Comparison of ENCODE assay signal across 1 cellular context in genomic region chr22:42648368-42649260, GRCh38.
A peak's percentile ranks its signal among the peaks of the same experiment; 100 is the strongest.
TF ChIP-seq lines count a peak whose summit lies in the region.

No MANE protein-coding gene starts in this region.

TF ChIP-seq in HEK293, 187 proteins besides CTCF, POLR2A, EP300 and RAD21 (continued from another document and continues in another):
- TF ChIP-seq ZNF449 (tag by site-specific recombination; IDR thresholded peaks at IDR 0.05) (peak; percentile 70), ZNF157 (tag by site-specific recombination; IDR thresholded peaks at IDR 0.05) (no peak), ZNF391 (tag by site-specific recombination; IDR thresholded peaks at IDR 0.05; ENCODE audit: borderline replicate concordance, low read depth) (peak; percentile 65; the same call in 1 of the 2 replicates), ZNF37A (tag by site-specific recombination; IDR thresholded peaks at IDR 0.05) (no peak), WT1 (tag by site-specific recombination; IDR thresholded peaks at IDR 0.05) (no peak), GLIS1 (tag by site-specific recombination; IDR thresholded peaks at IDR 0.05) (peak; percentile 58), ZNF416 (tag by site-specific recombination; IDR thresholded peaks at IDR 0.05) (no peak), ZNF580 (tag by site-specific recombination; IDR thresholded peaks at IDR 0.05) (0 out of 2 replicates have a peak, but pooled peaks have one; percentile 36), ZNF148 (tag by site-specific recombination; IDR thresholded peaks at IDR 0.05; ENCODE audit: borderline replicate concordance) (peak; percentile 10; the same call in 1 of the 2 replicates), ZNF792 (tag by site-specific recombination; IDR thresholded peaks at IDR 0.05) (no peak; the same call in 1 of the 2 replicates), ZNF561 (tag by site-specific recombination; IDR thresholded peaks at IDR 0.05; ENCODE audit: borderline replicate concordance) (no peak), ZNF639 (tag by site-specific recombination; IDR thresholded peaks at IDR 0.05) (peak; percentile 46), ZNF76 (tag by site-specific recombination; IDR thresholded peaks at IDR 0.05; ENCODE audit: borderline replicate concordance, low read depth) (peak; percentile 28; the same call in 1 of the 2 replicates), ZNF488 (tag by site-specific recombination; IDR thresholded peaks at IDR 0.05) (no peak), KLF1 (tag by site-specific recombination; IDR thresholded peaks at IDR 0.05) (peak; percentile 99), PRDM2 (tag by site-specific recombination; IDR thresholded peaks at IDR 0.05; ENCODE audit: borderline replicate concordance) (no peak), ZNF843 (tag by site-specific recombination; IDR thresholded peaks at IDR 0.05) (no peak), GLI4 (tag by site-specific recombination; IDR thresholded peaks at IDR 0.05) (no peak), ZNF704 (tag by site-specific recombination; IDR thresholded peaks at IDR 0.05) (no peak), ZNF23 (tag by site-specific recombination; IDR thresholded peaks at IDR 0.05; ENCODE audit: borderline replicate concordance) (no peak), ZNF174 (tag by site-specific recombination; IDR thresholded peaks at IDR 0.05) (no peak), ZBTB44 (tag by site-specific recombination; IDR thresholded peaks at IDR 0.05) (no peak), ZNF280D (tag by site-specific recombination; IDR thresholded peaks at IDR 0.05) (no peak), ZNF776 (tag by site-specific recombination; IDR thresholded peaks at IDR 0.05; ENCODE audit: borderline replicate concordance) (no peak), ZNF398 (tag by site-specific recombination; IDR thresholded peaks at IDR 0.05) (peak; percentile 38; the same call in 1 of the 2 replicates), AEBP2 (tag by site-specific recombination; IDR thresholded peaks at IDR 0.05; ENCODE audit: borderline replicate concordance) (no peak), ZNF335 (tag by site-specific recombination; conservative IDR thresholded peaks at IDR 0.05) (peak; percentile 78)
